Comparison of ENCODE assay signal across 1 cellular context in the genomic region with DNA sequence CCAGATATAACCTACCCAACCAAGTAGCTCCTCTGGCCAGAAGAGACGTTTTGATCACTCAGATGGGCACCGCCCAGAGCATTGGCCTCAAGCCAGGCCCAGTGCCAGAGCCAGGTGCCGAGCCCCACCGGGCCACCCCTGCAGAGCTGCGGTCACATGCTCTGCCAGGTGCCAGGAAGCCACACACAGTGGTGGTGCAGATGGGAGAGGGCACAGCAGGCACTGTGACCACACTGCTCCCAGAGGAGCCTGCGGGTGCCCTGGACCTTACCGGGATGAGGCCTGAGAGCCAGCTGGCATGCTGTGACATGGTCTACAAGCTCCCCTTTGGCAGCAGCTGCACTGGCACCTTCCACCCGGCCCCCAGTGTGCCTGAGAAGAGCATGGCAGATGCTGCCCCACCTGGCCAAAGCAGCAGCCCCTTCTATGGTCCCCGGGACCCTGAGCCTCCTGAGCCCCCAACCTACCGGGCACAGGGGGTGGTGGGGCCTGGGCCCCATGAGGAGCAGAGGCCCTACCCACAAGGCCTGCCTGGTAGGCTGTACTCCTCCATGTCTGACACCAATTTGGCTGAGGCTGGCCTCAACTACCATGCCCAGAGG.
TF ChIP-seq lines count a peak whose summit lies in the region.

No MANE protein-coding gene starts in this region.

TF ChIP-seq in HepG2, 621 proteins besides CTCF, POLR2A, EP300 and RAD21:
- TF ChIP-seq CCDC6 (CRISPR knock-in tag; IDR thresholded peaks at IDR 0.05) (no peak), SCMH1 (CRISPR knock-in tag; IDR thresholded peaks at IDR 0.05; ENCODE audit: borderline replicate concordance) (no peak)
